1 cellular context compared by ENCODE assay signal in the genomic region with DNA sequence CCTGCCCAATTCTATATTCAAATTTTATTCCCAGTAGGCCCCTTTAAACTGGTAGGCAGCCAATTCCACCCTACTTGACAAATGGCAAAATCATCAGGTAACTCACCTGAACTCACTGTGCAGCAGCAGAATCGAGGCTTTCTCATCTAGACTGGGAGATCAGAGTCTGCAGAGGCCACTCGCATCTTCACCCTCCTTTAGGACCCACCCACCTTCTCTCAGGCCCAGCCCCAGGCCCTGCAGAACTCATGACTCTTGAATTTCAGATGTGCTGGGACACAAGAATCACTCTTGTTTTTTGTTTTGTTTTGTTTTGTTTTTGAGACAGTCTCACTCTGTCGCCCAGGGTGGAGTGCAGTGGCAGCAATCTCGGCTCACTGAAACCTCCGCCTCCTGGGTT.
TF ChIP-seq lines count a peak whose summit lies in the region.

No MANE protein-coding gene starts in this region.

TF ChIP-seq in IMR-90, 13 proteins besides CTCF, POLR2A, EP300 and RAD21:
- TF ChIP-seq RCOR1 (IDR thresholded peaks at IDR 0.05; ENCODE audit: insufficient replicate concordance, low read length) = no peak
- no peak for TF ChIP-seq NFE2L2 (IDR thresholded peaks at IDR 0.05; ENCODE audit: low read depth, low read length)
- no peak for TF ChIP-seq FOS (IDR thresholded peaks at IDR 0.05; ENCODE audit: low read depth, low read length)
- TF ChIP-seq, protein P1, sequence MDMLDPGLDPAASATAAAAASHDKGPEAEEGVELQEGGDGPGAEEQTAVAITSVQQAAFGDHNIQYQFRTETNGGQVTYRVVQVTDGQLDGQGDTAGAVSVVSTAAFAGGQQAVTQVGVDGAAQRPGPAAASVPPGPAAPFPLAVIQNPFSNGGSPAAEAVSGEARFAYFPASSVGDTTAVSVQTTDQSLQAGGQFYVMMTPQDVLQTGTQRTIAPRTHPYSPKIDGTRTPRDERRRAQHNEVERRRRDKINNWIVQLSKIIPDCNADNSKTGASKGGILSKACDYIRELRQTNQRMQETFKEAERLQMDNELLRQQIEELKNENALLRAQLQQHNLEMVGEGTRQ (IDR thresholded peaks at IDR 0.05; ENCODE audit: low read depth, low read length) = no peak
- TF ChIP-seq RFX5 (IDR thresholded peaks at IDR 0.05; ENCODE audit: low read depth, low read length) = no peak
- TF ChIP-seq, protein P2, sequence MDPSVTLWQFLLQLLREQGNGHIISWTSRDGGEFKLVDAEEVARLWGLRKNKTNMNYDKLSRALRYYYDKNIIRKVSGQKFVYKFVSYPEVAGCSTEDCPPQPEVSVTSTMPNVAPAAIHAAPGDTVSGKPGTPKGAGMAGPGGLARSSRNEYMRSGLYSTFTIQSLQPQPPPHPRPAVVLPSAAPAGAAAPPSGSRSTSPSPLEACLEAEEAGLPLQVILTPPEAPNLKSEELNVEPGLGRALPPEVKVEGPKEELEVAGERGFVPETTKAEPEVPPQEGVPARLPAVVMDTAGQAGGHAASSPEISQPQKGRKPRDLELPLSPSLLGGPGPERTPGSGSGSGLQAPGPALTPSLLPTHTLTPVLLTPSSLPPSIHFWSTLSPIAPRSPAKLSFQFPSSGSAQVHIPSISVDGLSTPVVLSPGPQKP (IDR thresholded peaks at IDR 0.05; ENCODE audit: borderline replicate concordance, low read depth, low read length) = no peak
